ENCODE assay signal across 9 cellular contexts in genomic region chr14:68952544-68953535, GRCh38. TPM values are rescaled to one million over a fixed set of nuclear protein-coding genes. Genes with fewer than 3 reads are reported as not detected.
DNase-seq lines count a peak whose midpoint lies in the region; ATAC-seq and TF ChIP-seq lines count a peak whose summit lies in the region.
"Had no signal": no experiment of that assay in that cellular context is flagged by ENCODE, and none has a peak within 500 bp of the region (broad histone marks: within the 10 kb centered on the region; RNA-seq: fewer than 3 reads in every experiment).

No MANE protein-coding gene starts in this region.

- no peak for TF ChIP-seq CTCF in HFFc6 (IDR thresholded peaks at IDR 0.05)

- H3K9ac ChIP-seq in iPS-15b (ENCODE audit: low read depth, low read length) = peak overlapping the region; percentile 8

- ATAC-seq in GM18505 (IDR thresholded peaks at IDR 0.05; ENCODE audit: unreplicated experiment) = no peak
- ATAC-seq in effector memory CD8-positive, alpha-beta T cell (replicated peaks) = no peak
- ATAC-seq: activated CD8-positive, alpha-beta memory T cell treated with anti-CD3 and anti-CD28 coated beads, Interleukin-2, amount 10 ng/mL, durations not matched to agents 7 days and 5 days had no signal

- peaks cover 10% of the 10 kb centered on the region for H3K27me3 Mint-ChIP-seq in HFFc6 (ENCODE audit: insufficient read depth)
- peaks cover 8 to 12% of the 10 kb centered on the region in 2 donors for H3K27me3 Mint-ChIP-seq in effector memory CD8-positive, alpha-beta T cell
- H3K27me3 Mint-ChIP-seq: activated CD8-positive, alpha-beta memory T cell treated with anti-CD3 and anti-CD28 coated beads, Interleukin-2, amount 10 ng/mL, durations not matched to agents 7 days and 5 days had no signal

- H3K27me3 ChIP-seq in iPS-15b (ENCODE audit: control insufficient read depth, insufficient read depth, low read length) = no peaks in the 10 kb centered on the region

- peaks cover 15% of the 10 kb centered on the region for H3K4me1 ChIP-seq in iPS-15b (ENCODE audit: control insufficient read depth, insufficient read depth, low read length)

- 47 to 67% (median 53%) methylated on average over 16 of the region's 16 CpGs for WGBS in adipose tissue, 3 donors

- peak overlapping the region; percentile 82 for H3K4me3 Mint-ChIP-seq in HFFc6
- no peak overlapping the region for H3K4me3 Mint-ChIP-seq in effector memory CD8-positive, alpha-beta T cell
- H3K4me3 Mint-ChIP-seq: activated CD8-positive, alpha-beta memory T cell treated with anti-CD3 and anti-CD28 coated beads, Interleukin-2, amount 10 ng/mL, durations not matched to agents 7 days and 5 days had no signal

- no peaks in the 10 kb centered on the region for H3K9me3 ChIP-seq in iPS-15b (ENCODE audit: control insufficient read depth, insufficient read depth, low read length)

- no peak for TF ChIP-seq POLR2A in GM18505 (IDR thresholded peaks at IDR 0.05; ENCODE audit: borderline replicate concordance, extremely low read depth, insufficient read depth, insufficient read length)

- DNase-seq in HFFc6 (peak; percentile 38), stromal cell of bone marrow (ENCODE audit: low read depth) (peak; percentile 72), UCSD-AML1 (lab: John Stamatoyannopoulos, UW; ENCODE audit: unreplicated experiment) (no peak), hepatic stellate cell (ENCODE audit: low spot score) (no peak)
- DNase-seq in effector memory CD8-positive, alpha-beta T cell = no peak
- DNase-seq: activated CD8-positive, alpha-beta memory T cell treated with anti-CD3 and anti-CD28 coated beads, Interleukin-2, amount 10 ng/mL, durations not matched to agents 7 days and 5 days had no signal

- no peak overlapping the region for H3K4me3 ChIP-seq in iPS-15b (ENCODE audit: low read depth, low read length)

- H3K4me1 Mint-ChIP-seq in HFFc6 (ENCODE audit: low read depth) = peaks cover 98% of the 10 kb centered on the region
- no peaks in the 10 kb centered on the region for H3K4me1 Mint-ChIP-seq in effector memory CD8-positive, alpha-beta T cell (ENCODE audit: low read depth in 2 of 2)

- H3K27ac Mint-ChIP-seq in HFFc6 = peak overlapping the region; percentile 93
- H3K27ac Mint-ChIP-seq in effector memory CD8-positive, alpha-beta T cell = no peak overlapping the region
- H3K27ac Mint-ChIP-seq: activated CD8-positive, alpha-beta memory T cell treated with anti-CD3 and anti-CD28 coated beads, Interleukin-2, amount 10 ng/mL, durations not matched to agents 7 days and 5 days had no signal

- H3K36me3 Mint-ChIP-seq in HFFc6 (ENCODE audit: low read depth) = peaks cover 35% of the 10 kb centered on the region
- no peaks in the 10 kb centered on the region for H3K36me3 Mint-ChIP-seq in effector memory CD8-positive, alpha-beta T cell (ENCODE audit: insufficient read depth)
- H3K36me3 Mint-ChIP-seq: activated CD8-positive, alpha-beta memory T cell treated with anti-CD3 and anti-CD28 coated beads, Interleukin-2, amount 10 ng/mL, durations not matched to agents 7 days and 5 days had no signal

- H3K36me3 ChIP-seq in iPS-15b (ENCODE audit: control insufficient read depth, insufficient read depth, low read length) = peaks cover 7% of the 10 kb centered on the region

- no peaks in the 10 kb centered on the region for H3K9me3 Mint-ChIP-seq in HFFc6
- no peaks in the 10 kb centered on the region for H3K9me3 Mint-ChIP-seq in effector memory CD8-positive, alpha-beta T cell

- peak overlapping the region; percentile 73 for H3K27ac ChIP-seq in adipose tissue (ENCODE audit: low read depth, low read length)

RNA-seq across cellular contexts. Expression of gene ACTN1, which starts 26.3 kb away (rescaled TPM):
- 100 to 1,000 TPM; 749 to 847 (median 825) TPM for total RNA-seq in HFFc6 (2021; fragmentation: NEBNext Ultra II Directional; extraction: Animal tissue kit (Norgen Biotek cat#: 25700))
- 100 to 1,000 TPM in 1 of 3 donors, 10 to 100 TPM in 2; 36.7 to 179 (median 50.7) TPM for polyA plus RNA-seq in adipose tissue

Comparison
In these comparisons a context has a peak if more than half of its experiments do, and no peak if none do; other contexts are left out.
1. DNase-seq: peak in HFFc6 (single experiment) and stromal cell of bone marrow (single experiment); none in effector memory CD8-positive, alpha-beta T cell (0 of 3), UCSD-AML1 (single experiment) and hepatic stellate cell (single experiment).